21 cellular contexts compared by ENCODE assay signal in the genomic region with DNA sequence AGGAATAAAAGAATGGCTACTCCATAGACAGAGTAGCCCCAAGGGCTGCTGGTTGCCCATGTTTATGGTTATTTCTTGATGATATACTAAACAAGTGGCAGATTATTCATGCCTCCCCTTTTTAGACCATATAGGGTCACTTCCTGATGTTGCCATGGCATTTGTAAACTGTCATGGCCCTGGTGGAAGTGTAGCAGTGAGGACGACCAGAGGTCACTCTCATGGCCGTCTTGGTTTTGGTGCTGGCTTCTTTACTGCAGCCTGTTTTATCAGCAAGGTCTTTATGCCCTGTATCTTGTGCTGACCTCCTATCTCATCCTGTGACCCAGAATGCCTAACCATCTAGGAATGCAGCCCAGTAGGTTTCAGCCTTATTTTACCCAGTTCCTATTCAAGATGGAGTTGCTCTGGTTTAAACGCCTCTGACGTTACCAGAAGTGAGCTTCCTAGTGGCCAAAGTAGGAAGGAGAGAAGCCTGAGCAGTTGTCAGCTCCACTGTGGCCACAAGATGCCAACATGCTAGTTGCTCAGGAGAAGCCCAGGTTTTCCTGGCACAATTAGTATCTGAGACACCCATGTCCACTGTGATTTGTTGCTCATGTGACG.
"Had no signal": no experiment of that assay in that cellular context is flagged by ENCODE, and none has a peak within 500 bp of the region (broad histone marks: within the 10 kb centered on the region; RNA-seq: fewer than 3 reads in every experiment).

No MANE protein-coding gene starts in this region.

- H3K36me3 Mint-ChIP-seq: memory B cell, naive B cell had no signal

- H3K4me3 Mint-ChIP-seq: dendritic cell treated with granulocyte-macrophage colony-stimulating factor and Interleukin-4, amounts not matched to agents 40 ng/mL and 50 ng/mL, for 4 days; memory B cell; naive B cell had no signal

- H3K27me3 Mint-ChIP-seq: dendritic cell treated with granulocyte-macrophage colony-stimulating factor and Interleukin-4, amounts not matched to agents 40 ng/mL and 50 ng/mL, for 4 days; naive B cell had no signal

- H3K27ac Mint-ChIP-seq: dendritic cell treated with granulocyte-macrophage colony-stimulating factor and Interleukin-4, amounts not matched to agents 40 ng/mL and 50 ng/mL, for 4 days; memory B cell; naive B cell had no signal

- H3K4me3 ChIP-seq: hepatocyte, left ventricle myocardium inferior, lower lobe of right lung, pancreas, smooth muscle cell, suprapubic skin, thyroid gland, upper lobe of left lung, uterus had no signal

- DNase-seq: foreskin melanocyte; head of caudate nucleus; kidney; left cardiac atrium; left ventricle myocardium inferior; lower lobe of right lung; midbrain; naive B cell; nucleus accumbens; pancreas; right cardiac atrium; stimulated activated CD4-positive, alpha-beta T cell treated with anti-CD3 and anti-CD28 coated beads, Interleukin-2, amount 100 ng/mL, for 48 hours; stimulated activated naive CD8-positive, alpha-beta T cell treated with anti-CD3 and anti-CD28 coated beads, Interleukin-15, Interleukin-2, amounts not matched to agents 100 U/mL and 50 U/mL, for 24 hours; thyroid gland; upper lobe of left lung; uterus had no signal

- H3K27ac ChIP-seq: hepatocyte, left ventricle myocardium inferior, lower lobe of right lung, pancreas, suprapubic skin, thyroid gland, upper lobe of left lung, uterus had no signal

- H3K4me1 ChIP-seq: pancreas, suprapubic skin, uterus had no signal

- H3K9me3 Mint-ChIP-seq: dendritic cell treated with granulocyte-macrophage colony-stimulating factor and Interleukin-4, amounts not matched to agents 40 ng/mL and 50 ng/mL, for 4 days; memory B cell; naive B cell had no signal

- H3K27me3 ChIP-seq: hepatocyte, pancreas, suprapubic skin, thyroid gland, upper lobe of left lung, uterus had no signal

- H3K4me2 ChIP-seq: hepatocyte, smooth muscle cell had no signal

- H3K36me3 ChIP-seq: left ventricle myocardium inferior, pancreas, thyroid gland, uterus had no signal

- H3K4me1 Mint-ChIP-seq: naive B cell had no signal

- H2AFZ ChIP-seq: hepatocyte had no signal

- H3K9me3 ChIP-seq: left ventricle myocardium inferior, lower lobe of right lung, pancreas, suprapubic skin, thyroid gland, upper lobe of left lung, uterus had no signal

- ATAC-seq: left cardiac atrium; lower lobe of right lung; pancreas; right cardiac atrium; stimulated activated naive CD8-positive, alpha-beta T cell treated with anti-CD3 and anti-CD28 coated beads, Interleukin-15, Interleukin-2, amounts not matched to agents 100 U/mL and 50 U/mL, for 24 hours had no signal

- H3K79me2 ChIP-seq: hepatocyte had no signal
